20 cellular contexts compared by ENCODE assay signal in the genomic region with DNA sequence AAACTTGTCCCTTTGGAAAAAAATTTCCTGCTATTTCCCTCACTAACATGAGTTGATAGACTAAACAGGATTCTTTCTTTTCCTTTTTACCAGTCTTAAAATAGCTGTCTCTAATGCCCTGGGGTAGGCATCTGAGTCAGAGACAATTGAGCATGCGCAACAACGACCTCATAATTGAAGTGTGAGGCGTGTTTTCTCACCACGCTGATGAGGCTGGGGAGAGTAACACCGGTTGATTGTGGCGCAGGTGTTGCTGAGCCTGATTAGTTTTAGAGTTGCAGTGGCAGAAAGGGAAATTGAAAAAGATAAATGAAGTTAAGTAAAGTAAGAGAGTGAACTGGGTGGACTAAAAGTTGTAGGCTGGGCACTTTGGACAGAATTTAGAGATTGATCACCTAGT.
"Had no signal": no experiment of that assay in that cellular context is flagged by ENCODE, and none has a peak within 500 bp of the region (broad histone marks: within the 10 kb centered on the region; RNA-seq: fewer than 3 reads in every experiment).

No MANE protein-coding gene starts in this region.

- ATAC-seq: activated CD8-positive, alpha-beta T cell treated with anti-CD3 and anti-CD28 coated beads, Interleukin-2, amount 10 ng/mL, durations not matched to agents 7 days and 5 days; heart right ventricle; left cardiac atrium; stimulated activated naive B cell treated with anti-CD40 and anti-IgM and Interleukin-4, amounts not matched to agents 10 μg/mL and 1 μg/mL and 100 μg/mL, for 72 hours; T-cell had no signal

- H3K36me3 Mint-ChIP-seq: brain; immature natural killer cell; natural killer cell; stimulated activated naive B cell treated with anti-CD40 and anti-IgM and Interleukin-4, amounts not matched to agents 10 μg/mL and 1 μg/mL and 100 μg/mL, for 72 hours; T-cell had no signal

- H3K9me3 Mint-ChIP-seq: activated CD4-positive, alpha-beta T cell treated with anti-CD3 and anti-CD28 coated beads, Interleukin-2, amount 10 ng/mL, durations not matched to agents 7 days and 5 days; activated T-cell treated with anti-CD3 and anti-CD28 coated beads, Interleukin-2, amount 50 U/mL, for 24 hours; activated T-helper 2 cell treated with anti-CD3 and anti-CD28 coated beads, Interferon-gamma antibody, Interleukin-2, Interleukin-4, amounts not matched to agents 10 μg/mL and 5 μg/mL and 100 μg/mL, durations not matched to agents 14 hours and 24 hours and 36 hours had no signal

- H3K4me3 ChIP-seq: colonic mucosa, heart right ventricle, sigmoid colon, spleen had no signal

- H3K9me3 ChIP-seq: colonic mucosa, sigmoid colon had no signal

- H3K27me3 Mint-ChIP-seq: activated CD4-positive, alpha-beta T cell treated with anti-CD3 and anti-CD28 coated beads, Interleukin-2, amount 10 ng/mL, durations not matched to agents 7 days and 5 days; activated T-cell treated with anti-CD3 and anti-CD28 coated beads, Interleukin-2, amount 50 U/mL, for 24 hours; central memory CD8-positive, alpha-beta T cell; stimulated activated naive B cell treated with anti-CD40 and anti-IgM and Interleukin-4, amounts not matched to agents 10 μg/mL and 1 μg/mL and 100 μg/mL, for 72 hours; T-cell had no signal

- H3K27ac ChIP-seq: colonic mucosa, heart right ventricle, sigmoid colon, spleen had no signal

- H3K4me1 Mint-ChIP-seq: activated CD4-positive, alpha-beta T cell treated with anti-CD3 and anti-CD28 coated beads, Interleukin-2, amount 10 ng/mL, durations not matched to agents 7 days and 5 days; brain; central memory CD8-positive, alpha-beta T cell; immature natural killer cell; natural killer cell; T-cell had no signal

- H3K27ac Mint-ChIP-seq: activated CD4-positive, alpha-beta T cell treated with anti-CD3 and anti-CD28 coated beads, Interleukin-2, amount 10 ng/mL, durations not matched to agents 7 days and 5 days; activated CD8-positive, alpha-beta T cell treated with anti-CD3 and anti-CD28 coated beads, Interleukin-2, amount 10 ng/mL, durations not matched to agents 7 days and 5 days; activated T-cell treated with anti-CD3 and anti-CD28 coated beads, Interleukin-2, amount 50 U/mL, for 24 hours; activated T-helper 2 cell treated with anti-CD3 and anti-CD28 coated beads, Interferon-gamma antibody, Interleukin-2, Interleukin-4, amounts not matched to agents 10 μg/mL and 5 μg/mL and 100 μg/mL, durations not matched to agents 14 hours and 24 hours and 36 hours; immature natural killer cell; natural killer cell; stimulated activated naive B cell treated with anti-CD40 and anti-IgM and Interleukin-4, amounts not matched to agents 10 μg/mL and 1 μg/mL and 100 μg/mL, for 72 hours; T-cell had no signal

- H3K36me3 ChIP-seq: colonic mucosa, heart right ventricle, sigmoid colon, spleen had no signal

- H3K27me3 ChIP-seq: colonic mucosa, heart right ventricle, sigmoid colon, spleen had no signal

- H3K4me3 Mint-ChIP-seq: activated CD4-positive, alpha-beta T cell treated with anti-CD3 and anti-CD28 coated beads, Interleukin-2, amount 10 ng/mL, durations not matched to agents 7 days and 5 days; activated CD8-positive, alpha-beta T cell treated with anti-CD3 and anti-CD28 coated beads, Interleukin-2, amount 10 ng/mL, durations not matched to agents 7 days and 5 days; activated T-cell treated with anti-CD3 and anti-CD28 coated beads, Interleukin-2, amount 50 U/mL, for 24 hours; brain; central memory CD8-positive, alpha-beta T cell; immature natural killer cell; natural killer cell; stimulated activated naive B cell treated with anti-CD40 and anti-IgM and Interleukin-4, amounts not matched to agents 10 μg/mL and 1 μg/mL and 100 μg/mL, for 72 hours; T-cell had no signal

- DNase-seq: activated CD4-positive, alpha-beta T cell treated with anti-CD3 and anti-CD28 coated beads, Interleukin-2, amount 10 ng/mL, durations not matched to agents 7 days and 5 days; activated CD4-positive, CD25-positive, alpha-beta regulatory T cell; activated CD8-positive, alpha-beta T cell treated with anti-CD3 and anti-CD28 coated beads, Interleukin-2, amount 10 ng/mL, durations not matched to agents 7 days and 5 days; activated naive CD4-positive, alpha-beta T cell treated with Interleukin-2 at 50 U/mL for 16 hours; activated T-cell treated with anti-CD3 and anti-CD28 coated beads, Interleukin-2, amount 50 U/mL, for 24 hours; anterior cingulate cortex; colonic mucosa; heart right ventricle; left cardiac atrium; natural killer cell; sigmoid colon; spleen; stimulated activated CD4-positive, alpha-beta T cell treated with anti-CD3 and anti-CD28 coated beads, Interleukin-4, amount 100 ng/mL, for 4 hours; stimulated activated naive B cell treated with anti-CD40 and anti-IgM and Interleukin-4, amounts not matched to agents 10 μg/mL and 1 μg/mL and 100 μg/mL, for 72 hours; T-helper 9 cell had no signal

- H3K4me1 ChIP-seq: colonic mucosa, heart right ventricle, sigmoid colon, spleen had no signal
